Comparison of ENCODE assay signal across 29 cellular contexts in the genomic region with DNA sequence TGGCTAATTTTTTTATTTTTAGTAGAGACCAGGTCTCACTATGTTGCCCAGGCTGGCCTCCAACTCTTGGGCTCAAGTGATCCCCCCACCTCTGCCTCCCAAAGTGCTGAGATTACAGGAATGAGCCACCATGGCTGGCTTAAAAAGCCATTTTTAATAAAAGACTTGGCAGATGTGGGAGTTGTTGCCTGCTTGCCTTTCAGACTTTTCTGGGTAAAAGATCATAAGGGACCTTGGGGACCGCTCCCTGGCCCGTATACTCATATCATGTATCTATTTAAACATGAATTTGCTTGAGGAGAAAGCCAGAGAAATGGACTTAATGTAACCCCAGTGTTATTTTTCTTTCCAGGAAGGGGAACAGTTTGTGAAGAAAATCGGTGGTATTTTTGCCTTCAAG. TPM values are rescaled to one million over a fixed set of nuclear protein-coding genes. Genes with fewer than 3 reads are reported as not detected.
"Had no signal": no experiment of that assay in that cellular context is flagged by ENCODE, and none has a peak within 500 bp of the region (broad histone marks: within the 10 kb centered on the region; RNA-seq: fewer than 3 reads in every experiment).

No MANE protein-coding gene starts in this region.

- H3K27me3 ChIP-seq: adrenal gland, ascending aorta, breast epithelium, cardiac muscle cell, colonic mucosa, esophagus squamous epithelium, gastroesophageal sphincter had no signal

- H3K36me3 ChIP-seq: breast epithelium, colonic mucosa had no signal

- H3K27ac ChIP-seq: adrenal gland, ascending aorta, breast epithelium, cardiac muscle cell, colonic mucosa, epithelial cell of prostate, esophagus squamous epithelium, gastroesophageal sphincter, WERI-Rb-1 had no signal

- H3K4me3 ChIP-seq: adrenal gland, ascending aorta, breast epithelium, cardiac muscle cell, colonic mucosa, esophagus squamous epithelium, gastroesophageal sphincter had no signal

- DNase-seq: activated B cell treated with CpG ODN at 0.5 μM for 24 hours; activated CD4-positive, alpha-beta T cell treated with anti-CD3 and anti-CD28 coated beads for 48 hours; activated CD4-positive, alpha-beta T cell treated with anti-CD3 and anti-CD28 coated beads, Interleukin-2, amount 50 U/mL, for 1 hour; activated CD4-positive, alpha-beta T cell treated with anti-CD3 and anti-CD28 coated beads, Interleukin-2, amount 50 U/mL, for 48 hours; activated CD8-positive, alpha-beta memory T cell treated with anti-CD3 and anti-CD28 coated beads for 24 hours; activated CD8-positive, alpha-beta T cell treated with anti-CD3 and anti-CD28 coated beads for 36 hours; activated effector memory CD4-positive, alpha-beta T cell treated with Interleukin-2 at 50 U/mL for 16 hours; activated gamma-delta T cell treated with Interleukin-2 at 50 U/mL for 16 hours; activated naive CD4-positive, alpha-beta T cell treated with anti-CD3 and anti-CD28 coated beads, Interleukin-2, amount 50 U/mL, for 16 hours; activated naive CD4-positive, alpha-beta T cell treated with Interleukin-2 at 50 U/mL for 16 hours; activated T-cell treated with anti-CD3 and anti-CD28 coated beads, Interleukin-2, amount 50 U/mL, for 4 hours; adrenal gland; amygdala; central memory CD4-positive, alpha-beta T cell; cerebellar nuclear complex; colonic mucosa; effector CD8-positive, alpha-beta T cell; esophagus squamous epithelium; foreskin melanocyte; T-helper 2 cell; WERI-Rb-1 had no signal

- H3K4me1 ChIP-seq: adrenal gland, ascending aorta, breast epithelium, colonic mucosa, esophagus squamous epithelium, gastroesophageal sphincter had no signal

- H3K9me3 ChIP-seq: adrenal gland, ascending aorta, breast epithelium, colonic mucosa, esophagus squamous epithelium, gastroesophageal sphincter had no signal

- ATAC-seq: activated CD4-positive, CD25-positive, alpha-beta regulatory T cell treated with anti-CD3 and anti-CD28 coated beads, Interleukin-2, amount 50 U/mL, for 24 hours; activated CD8-positive, alpha-beta T cell treated with anti-CD3 and anti-CD28 coated beads for 36 hours; activated T-cell treated with anti-CD3 and anti-CD28 coated beads, Interleukin-2, amount 50 U/mL, for 4 hours; activated T-helper 17 cell treated with anti-CD3 and anti-CD28 coated beads, Interleukin-2, amount 50 U/mL, for 72 hours; gastroesophageal sphincter had no signal

RNA-seq across cellular contexts. Expression of a gene that starts 23.4 kb away (rescaled TPM):
- total RNA-seq: activated B cell treated with CpG ODN at 0.5 μM for 24 hours; activated CD8-positive, alpha-beta T cell treated with anti-CD3 and anti-CD28 coated beads for 36 hours; activated T-helper 17 cell treated with anti-CD3 and anti-CD28 coated beads, Interleukin-2, amount 50 U/mL, for 72 hours; T-helper 1 cell treated with Interleukin-12 subunit alpha and Interleukin-12 subunit beta and Interleukin-4 antibody, amounts not matched to agents 30 ng/mL and 1 ng/mL, for 36 hours had no signal
